ENCODE assay signal across 8 cellular contexts in genomic region chr9:35073276-35073607, GRCh38. TPM values are rescaled to one million over a fixed set of nuclear protein-coding genes. Genes with fewer than 3 reads are reported as not detected.
DNase-seq lines count a peak whose midpoint lies in the region; ATAC-seq and TF ChIP-seq lines count a peak whose summit lies in the region.

No MANE protein-coding gene starts in this region.

- peaks cover 57% of the 10 kb centered on the region for H3K79me2 ChIP-seq in Karpas-422 (ENCODE audit: low read length)

- H3K9me3 ChIP-seq in BLaER1 treated with 17β-estradiol and CSF1 and Interleukin-3, amounts not matched to agents 10 nM and 100 nM (replicated peaks in 1 of 11) = no peaks in the 10 kb centered on the region
- no peaks in the 10 kb centered on the region for H3K9me3 ChIP-seq in Karpas-422 (ENCODE audit: low read length)

- intact Hi-C loops in left colon (cut with DNase I, micrococcal nuclease) = no loop called here

- TF ChIP-seq CTCF in chondrocyte (IDR thresholded peaks at IDR 0.05) (no peak), nephron progenitor cell (IDR thresholded peaks at IDR 0.05) (no peak)

- H3K4me3 Mint-ChIP-seq in chondrocyte (ENCODE audit: unreplicated experiment) (no peak overlapping the region), nephron progenitor cell (peak overlapping the region; percentile 97)

- H3K4me3 ChIP-seq in BLaER1 treated with 17β-estradiol and CSF1 and Interleukin-3, amounts not matched to agents 10 nM and 100 nM = peak overlapping the region in 8 of 10 experiments; percentile 15 to 93 (median 64); a peak in 11 of 20 replicates
- peak overlapping the region; percentile 35; the same call in 1 of the 2 replicates for H3K4me3 ChIP-seq in Karpas-422 (ENCODE audit: low read length)

- H3K27ac Mint-ChIP-seq in chondrocyte (ENCODE audit: unreplicated experiment) (peak overlapping the region; percentile 97), nephron progenitor cell (peak overlapping the region; percentile 88)

- peaks cover 32 to 52% (median 42%) of the 10 kb centered on the region in 10 experiments for H3K4me1 ChIP-seq in BLaER1 treated with 17β-estradiol and CSF1 and Interleukin-3, amounts not matched to agents 10 nM and 100 nM
- H3K4me1 ChIP-seq in Karpas-422 (ENCODE audit: low read length) = peaks cover 31% of the 10 kb centered on the region

- peaks cover 36 to 78% (median 67%) of the 10 kb centered on the region in 11 experiments for H3K36me3 ChIP-seq in BLaER1 treated with 17β-estradiol and CSF1 and Interleukin-3, amounts not matched to agents 10 nM and 100 nM
- H3K36me3 ChIP-seq in Karpas-422 (ENCODE audit: insufficient read depth, low read length) = peaks cover 19% of the 10 kb centered on the region; the same call in 1 of the 2 replicates

- no peaks in the 10 kb centered on the region for H3K9me3 Mint-ChIP-seq in chondrocyte (ENCODE audit: low read depth)
- no peaks in the 10 kb centered on the region for H3K9me3 Mint-ChIP-seq in nephron progenitor cell

- H3K36me3 Mint-ChIP-seq in chondrocyte (ENCODE audit: low read depth) = peaks cover 10% of the 10 kb centered on the region
- H3K36me3 Mint-ChIP-seq in nephron progenitor cell (ENCODE audit: low read depth) = peaks cover 47% of the 10 kb centered on the region

- DNase-seq in Karpas-422 (no peak), chondrocyte (ENCODE audit: low spot score) (no peak), nephron progenitor cell (no peak), left colon (no peak), NOMO-1 treated with dmso at 0.1 percent for 144 hours (lab: John Stamatoyannopoulos, UW; ENCODE audit: unreplicated experiment) (no peak), KBM-7 (no peak), LoVo (ENCODE audit: low spot score) (no peak)

- H3K9me2 ChIP-seq in Karpas-422 (replicated peaks; ENCODE audit: insufficient read depth, low read length) = no peaks in the 10 kb centered on the region

- no peaks in the 10 kb centered on the region for H3K27me3 ChIP-seq in BLaER1 treated with 17β-estradiol and CSF1 and Interleukin-3, amounts not matched to agents 10 nM and 100 nM
- H3K27me3 ChIP-seq in Karpas-422 (ENCODE audit: low read length) = no peaks in the 10 kb centered on the region

- in situ Hi-C loops in KBM-7 (cut with MboI; ENCODE audit: low pct_unique_long_range_greater_than_20kb, low sequenced_read_pairs) = no loop called here

- H3K4me1 Mint-ChIP-seq in chondrocyte (ENCODE audit: low read depth) (peaks cover 41% of the 10 kb centered on the region), nephron progenitor cell (peaks cover 53% of the 10 kb centered on the region)

- peak overlapping the region in 5 of 11 experiments; percentile 11 to 98 (median 47); a peak in 8 of 22 replicates for H3K9ac ChIP-seq in BLaER1 treated with 17β-estradiol and CSF1 and Interleukin-3, amounts not matched to agents 10 nM and 100 nM
- H3K9ac ChIP-seq in Karpas-422 (ENCODE audit: low read length) = peak overlapping the region; percentile 17; the same call in 1 of the 2 replicates

- H3K4me2 ChIP-seq in BLaER1 treated with 17β-estradiol and CSF1 and Interleukin-3, amounts not matched to agents 10 nM and 100 nM = peak overlapping the region; percentile 38 to 75 (median 59)
- H3K4me2 ChIP-seq in Karpas-422 (ENCODE audit: low read depth, low read length, poor library complexity, severe bottlenecking) = peak overlapping the region; percentile 52

- H2AFZ ChIP-seq in Karpas-422 (ENCODE audit: low read length) = no peak overlapping the region

- peaks cover 36 to 53% (median 39%) of the 10 kb centered on the region in 11 experiments for H4K20me1 ChIP-seq in BLaER1 treated with 17β-estradiol and CSF1 and Interleukin-3, amounts not matched to agents 10 nM and 100 nM
- H4K20me1 ChIP-seq in Karpas-422 (ENCODE audit: insufficient read depth, low read depth, low read length) = peaks cover 35% of the 10 kb centered on the region

- H3K27ac ChIP-seq in BLaER1 treated with 17β-estradiol and CSF1 and Interleukin-3, amounts not matched to agents 10 nM and 100 nM = peak overlapping the region; percentile 5 to 100 (median 97); a peak in 19 of 22 replicates
- peak overlapping the region; percentile 64 for H3K27ac ChIP-seq in Karpas-422 (ENCODE audit: low read length)

- H3K27me3 Mint-ChIP-seq in chondrocyte (ENCODE audit: low read depth) = no peaks in the 10 kb centered on the region
- no peaks in the 10 kb centered on the region for H3K27me3 Mint-ChIP-seq in nephron progenitor cell (ENCODE audit: low read depth, poor library complexity)

- ATAC-seq in left colon = no peak

RNA-seq across cellular contexts. Expression of gene VCP, which starts 0.8 kb away (rescaled TPM):
- total RNA-seq in Karpas-422 (2014; rRNA removed; shearing (Covaris generic); ENCODE audit: low replicate concordance) = 157 and 183 TPM in 2 replicates
- total RNA-seq in chondrocyte = 247 to 360 TPM (median 254 TPM) in 3 replicates
- 100 to 1,000 TPM; 167 to 189 TPM for total RNA-seq in left colon

RNA-seq across cellular contexts. Expression of gene FANCG, which starts 6.5 kb away (rescaled TPM):
- total RNA-seq in Karpas-422 (2014; rRNA removed; shearing (Covaris generic); ENCODE audit: low replicate concordance) = 38.8 and 47.9 TPM in 2 replicates
- total RNA-seq in chondrocyte = 14.9 to 35.2 TPM (median 16.0 TPM) in 3 replicates
- total RNA-seq in left colon = 10 to 100 TPM; 11.0 to 17.3 TPM

RNA-seq across cellular contexts. Expression of gene PIGO, which starts 23.1 kb away (rescaled TPM):
- 25.1 and 29.3 TPM in 2 replicates for total RNA-seq in Karpas-422 (2014; rRNA removed; shearing (Covaris generic); ENCODE audit: low replicate concordance)
- total RNA-seq in chondrocyte (25.7 to 35.3 TPM (median 26.2 TPM) in 3 replicates), left colon (10 to 100 TPM; 32.4 to 38.7 TPM)

RNA-seq across cellular contexts. Expression of gene STOML2, which starts 29.7 kb away (rescaled TPM):
- total RNA-seq in Karpas-422 (2014; rRNA removed; shearing (Covaris generic); ENCODE audit: low replicate concordance) = 141 and 250 TPM in 2 replicates
- total RNA-seq in chondrocyte = 71.4 to 82.0 TPM (median 71.7 TPM) in 3 replicates
- total RNA-seq in left colon = 100 to 1,000 TPM in 1 of 2 donors, 10 to 100 TPM in 1; 89.8 to 118 TPM

RNA-seq across cellular contexts. Expression of gene ATOSB, which starts 42.4 kb away (rescaled TPM):
- 3.2 and 3.5 TPM in 2 replicates for total RNA-seq in Karpas-422 (2014; rRNA removed; shearing (Covaris generic); ENCODE audit: low replicate concordance)
- total RNA-seq in chondrocyte (39.7 to 45.7 TPM (median 43.2 TPM) in 3 replicates), left colon (10 to 100 TPM; 38.4 to 46.4 TPM)
